In genomic region chr1:23134055-23134454, GRCh38 we compare ENCODE assay signal across 7 cellular contexts.
"Had no signal": no experiment of that assay in that cellular context is flagged by ENCODE, and none has a peak within 500 bp of the region (broad histone marks: within the 10 kb centered on the region; RNA-seq: fewer than 3 reads in every experiment).

No MANE protein-coding gene starts in this region.

- H3K27ac ChIP-seq: GM23248 had no signal

- H3K9ac ChIP-seq: GM23248 had no signal

- FAIRE-seq: HTR-8/SVneo had no signal

- H3K36me3 ChIP-seq: HAP-1 had no signal

- H2AFZ ChIP-seq: GM23248 had no signal

- H3K4me1 ChIP-seq: HAP-1 had no signal

- H3K9me3 ChIP-seq: HAP-1 had no signal

- DNase-seq: GM23248, GOT3, H7, HFFc6, KG1 had no signal

- H3K4me3 ChIP-seq: GM23248, HAP-1 had no signal
